In genomic region chr1:14910947-14911721, GRCh38 we compare ENCODE assay signal across 15 cellular contexts.
DNase-seq lines count a peak whose midpoint lies in the region; ATAC-seq and TF ChIP-seq lines count a peak whose summit lies in the region.
"Had no signal": no experiment of that assay in that cellular context is flagged by ENCODE, and none has a peak within 500 bp of the region (broad histone marks: within the 10 kb centered on the region; RNA-seq: fewer than 3 reads in every experiment).

No MANE protein-coding gene starts in this region.

- TF ChIP-seq EP300 in tibial nerve (IDR thresholded peaks at IDR 0.05): no peak

- no peaks in the 10 kb centered on the region for H3K79me2 ChIP-seq in GM23248 (ENCODE audit: insufficient read depth)

- H3K27ac Mint-ChIP-seq in activated CD4-positive, alpha-beta T cell treated with anti-CD3 and anti-CD28 coated beads, Interleukin-2, amount 10 ng/mL, durations not matched to agents 7 days and 5 days: no peak overlapping the region
- H3K27ac Mint-ChIP-seq: activated naive CD8-positive, alpha-beta T cell treated with anti-CD3 and anti-CD28 coated beads, Interleukin-2, amount 10 ng/mL, durations not matched to agents 7 days and 5 days; B cell had no signal

- no peak overlapping the region for H3K9ac ChIP-seq in GM23248

- no peaks in the 10 kb centered on the region for H3K27me3 ChIP-seq in GM23248 (replicated peaks; ENCODE audit: insufficient read depth)
- no peaks in the 10 kb centered on the region for H3K27me3 ChIP-seq in body of pancreas
- H3K27me3 ChIP-seq in foreskin keratinocyte: no peaks in the 10 kb centered on the region
- no peaks in the 10 kb centered on the region for H3K27me3 ChIP-seq in tibial nerve
- H3K27me3 ChIP-seq: transverse colon had no signal

- H3K36me3 Mint-ChIP-seq in activated CD4-positive, alpha-beta T cell treated with anti-CD3 and anti-CD28 coated beads, Interleukin-2, amount 10 ng/mL, durations not matched to agents 7 days and 5 days (ENCODE audit: low read depth): no peaks in the 10 kb centered on the region
- H3K36me3 Mint-ChIP-seq: activated naive CD8-positive, alpha-beta T cell treated with anti-CD3 and anti-CD28 coated beads, Interleukin-2, amount 10 ng/mL, durations not matched to agents 7 days and 5 days had no signal

- peak overlapping the region; percentile 70 for H2AFZ ChIP-seq in GM23248

- H3K4me3 Mint-ChIP-seq in activated CD4-positive, alpha-beta T cell treated with anti-CD3 and anti-CD28 coated beads, Interleukin-2, amount 10 ng/mL, durations not matched to agents 7 days and 5 days: no peak overlapping the region
- H3K4me3 Mint-ChIP-seq: activated naive CD8-positive, alpha-beta T cell treated with anti-CD3 and anti-CD28 coated beads, Interleukin-2, amount 10 ng/mL, durations not matched to agents 7 days and 5 days; B cell had no signal

- H3K4me3 ChIP-seq in GM23248 (no peak overlapping the region), body of pancreas (no peak overlapping the region), skin epidermis (no peak overlapping the region), tibial nerve (no peak overlapping the region)
- H3K4me3 ChIP-seq: GM12878, transverse colon had no signal

- no peaks in the 10 kb centered on the region for H3K9me2 ChIP-seq in GM23248 (ENCODE audit: insufficient read depth)

- CTCF ChIA-PET in activated CD4-positive, alpha-beta T cell treated with anti-CD3 and anti-CD28 coated beads, Interleukin-2, amount 10 ng/mL, durations not matched to agents 7 days and 5 days (lab: Charles Lee): no interaction called here

- H3K27ac ChIP-seq in GM23248 (no peak overlapping the region), body of pancreas (peak overlapping the region in 2 of 4 donors; percentile 32 to 36), foreskin keratinocyte (peak overlapping the region; percentile 12), skin epidermis (peak overlapping the region in 17 of 21 experiments; percentile 11 to 83 (median 68)), tibial nerve (peak overlapping the region in 2 of 4 donors; percentile 50 to 72)
- H3K27ac ChIP-seq: transverse colon, WERI-Rb-1 had no signal

- H3K4me1 ChIP-seq in GM23248 (ENCODE audit: insufficient read depth) (0 out of 2 replicates have a peak, but pooled peaks cover 4% of the 10 kb centered on the region), body of pancreas (no peaks in the 10 kb centered on the region), foreskin keratinocyte (peaks cover 30% of the 10 kb centered on the region), tibial nerve (peaks cover 0 to 35% (median 6%) of the 10 kb centered on the region in 4 donors)
- H3K4me1 ChIP-seq: transverse colon had no signal

- WGBS in GM23248 (ENCODE audit: low coverage in 1 of 2, low lambda C conversion rate in 2 of 2, missing lambda C conversion rate in 2 of 2), 2 experiments: 51 to 53% methylated on average over 10 to 12 of the region's 12 CpGs
- WGBS in body of pancreas, 2 donors: 70 to 73% methylated on average over 7 to 12 of the region's 12 CpGs
- WGBS in tibial nerve, 2 donors: 40 to 42% methylated on average over 9 of the region's 12 CpGs

- no peaks in the 10 kb centered on the region for H3K36me3 ChIP-seq in GM23248 (ENCODE audit: low read depth)
- H3K36me3 ChIP-seq in body of pancreas (replicated peaks in 1 of 2; ENCODE audit: insufficient read depth in 1 of 2, low read depth in 2 of 2): no peaks in the 10 kb centered on the region
- no peaks in the 10 kb centered on the region for H3K36me3 ChIP-seq in tibial nerve
- H3K36me3 ChIP-seq: transverse colon, WERI-Rb-1 had no signal

- no peaks in the 10 kb centered on the region for H3K27me3 Mint-ChIP-seq in activated CD4-positive, alpha-beta T cell treated with anti-CD3 and anti-CD28 coated beads, Interleukin-2, amount 10 ng/mL, durations not matched to agents 7 days and 5 days
- H3K27me3 Mint-ChIP-seq: activated naive CD8-positive, alpha-beta T cell treated with anti-CD3 and anti-CD28 coated beads, Interleukin-2, amount 10 ng/mL, durations not matched to agents 7 days and 5 days; B cell had no signal

- no peaks in the 10 kb centered on the region for H3F3A ChIP-seq in GM23248 (ENCODE audit: insufficient read depth)

- TF ChIP-seq CTCF in body of pancreas (IDR thresholded peaks at IDR 0.05) (no peak), foreskin keratinocyte (conservative IDR thresholded peaks at IDR 0.05) (no peak), tibial nerve (IDR thresholded peaks at IDR 0.05) (no peak)

- TF ChIP-seq POLR2A in body of pancreas (IDR thresholded peaks at IDR 0.05) (no peak), tibial nerve (IDR thresholded peaks at IDR 0.05) (no peak)

- no peaks in the 10 kb centered on the region for H4K20me1 ChIP-seq in GM23248 (ENCODE audit: insufficient read depth)

- DNase-seq in GM23248: peak; percentile 26
- DNase-seq in body of pancreas: peak in 3 of 4 donors; percentile 9 to 23 (median 12)
- DNase-seq in foreskin keratinocyte: peak in 1 of 2 donors; percentile 65
- DNase-seq in tibial nerve (ENCODE audit: low spot score in 2 of 2): no peak
- DNase-seq in germinal center (ENCODE audit: low spot score): no peak
- DNase-seq in NCI-H524 (lab: John Stamatoyannopoulos, UW): no peak
- no peak for DNase-seq in activated CD4-positive, alpha-beta T cell treated with anti-CD3 and anti-CD28 coated beads, Interleukin-2, amount 10 ng/mL, durations not matched to agents 7 days and 5 days
- DNase-seq: activated naive CD8-positive, alpha-beta T cell treated with anti-CD3 and anti-CD28 coated beads, Interleukin-2, amount 10 ng/mL, durations not matched to agents 7 days and 5 days; NCI-H1105; NCI-H446; transverse colon; WERI-Rb-1 had no signal

- no peaks in the 10 kb centered on the region for H3K9me3 Mint-ChIP-seq in activated CD4-positive, alpha-beta T cell treated with anti-CD3 and anti-CD28 coated beads, Interleukin-2, amount 10 ng/mL, durations not matched to agents 7 days and 5 days
- H3K9me3 Mint-ChIP-seq: activated naive CD8-positive, alpha-beta T cell treated with anti-CD3 and anti-CD28 coated beads, Interleukin-2, amount 10 ng/mL, durations not matched to agents 7 days and 5 days had no signal

- ATAC-seq in body of pancreas: peak; percentile 43
- peak; percentile 45 for ATAC-seq in foreskin keratinocyte
- ATAC-seq: GM12878 had no signal

- H3K9me3 ChIP-seq in GM23248 (ENCODE audit: low read depth): no peaks in the 10 kb centered on the region
- H3K9me3 ChIP-seq in body of pancreas: no peaks in the 10 kb centered on the region
- no peaks in the 10 kb centered on the region for H3K9me3 ChIP-seq in tibial nerve
- H3K9me3 ChIP-seq: transverse colon had no signal

- H3K4me1 Mint-ChIP-seq in activated CD4-positive, alpha-beta T cell treated with anti-CD3 and anti-CD28 coated beads, Interleukin-2, amount 10 ng/mL, durations not matched to agents 7 days and 5 days: no peaks in the 10 kb centered on the region
- H3K4me1 Mint-ChIP-seq: activated naive CD8-positive, alpha-beta T cell treated with anti-CD3 and anti-CD28 coated beads, Interleukin-2, amount 10 ng/mL, durations not matched to agents 7 days and 5 days; B cell had no signal

- intact Hi-C loops in body of pancreas (cut with DNase I): no loop called here

- no peak overlapping the region for H3K4me2 ChIP-seq in GM23248 (ENCODE audit: unreplicated experiment)

- POLR2A ChIA-PET in activated CD4-positive, alpha-beta T cell treated with anti-CD3 and anti-CD28 coated beads, Interleukin-2, amount 10 ng/mL, durations not matched to agents 7 days and 5 days (lab: Charles Lee): no interaction called here

- in situ Hi-C loops in GM23248 (cut with MboI): no loop called here

Comparison
In these comparisons a context has a peak if more than half of its experiments do, and no peak if none do; other contexts are left out.
1. DNase-seq: peak in GM23248 (single experiment) and body of pancreas (3 of 4); none in tibial nerve (0 of 2), germinal center (single experiment), NCI-H524 (0 of 2) and activated CD4-positive, alpha-beta T cell treated with anti-CD3 and anti-CD28 coated beads, Interleukin-2, amount 10 ng/mL, durations not matched to agents 7 days and 5 days (single experiment).